In the genomic region with DNA sequence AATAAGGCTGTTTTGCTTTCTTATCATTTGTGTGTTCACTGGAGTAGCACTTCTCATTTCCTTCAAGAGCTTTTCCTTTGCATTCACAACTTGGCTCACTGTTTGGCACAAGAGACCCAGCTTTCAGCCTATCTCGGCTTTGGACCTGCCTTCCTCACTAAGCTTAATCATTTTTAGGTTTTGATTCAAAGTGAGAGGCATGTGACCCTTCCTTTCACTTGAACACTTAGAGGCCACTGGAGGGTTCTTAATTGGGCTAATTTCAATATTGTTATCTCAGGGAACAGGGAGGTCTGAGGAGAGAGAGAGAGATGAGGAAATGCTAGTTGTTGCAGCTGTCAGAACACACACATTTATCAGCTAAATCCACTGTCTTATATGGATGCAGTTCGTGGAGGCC, we compare ENCODE assay signal across 23 cellular contexts.
DNase-seq lines count a peak whose midpoint lies in the region; ATAC-seq, FAIRE-seq and TF ChIP-seq lines count a peak whose summit lies in the region.
"Had no signal": no experiment of that assay in that cellular context is flagged by ENCODE, and none has a peak within 500 bp of the region (broad histone marks: within the 10 kb centered on the region; RNA-seq: fewer than 3 reads in every experiment).

No MANE protein-coding gene starts in this region.

- no peak overlapping the region for H3K27ac Mint-ChIP-seq in activated CD4-positive, alpha-beta T cell treated with anti-CD3 and anti-CD28 coated beads for 36 hours
- H3K27ac Mint-ChIP-seq: WTC11 had no signal

- H3K4me3 ChIP-seq in left ventricle myocardium inferior, result no peak overlapping the region
- no peak overlapping the region for H3K4me3 ChIP-seq in body of pancreas
- no peak overlapping the region for H3K4me3 ChIP-seq in lung
- H3K4me3 ChIP-seq in upper lobe of left lung, result no peak overlapping the region
- H3K4me3 ChIP-seq in kidney (ENCODE audit: low read length in 2 of 2), result no peak overlapping the region
- H3K4me3 ChIP-seq in esophagus muscularis mucosa, result no peak overlapping the region
- H3K4me3 ChIP-seq: Peyer's patch, SJSA1, transverse colon had no signal

- no peak overlapping the region for H3K9ac ChIP-seq in kidney (ENCODE audit: low read length in 2 of 2)

- H3K36me3 ChIP-seq in left ventricle myocardium inferior (no peaks in the 10 kb centered on the region), body of pancreas (replicated peaks in 1 of 2; ENCODE audit: insufficient read depth in 1 of 2, low read depth in 2 of 2) (no peaks in the 10 kb centered on the region), lung (ENCODE audit: control insufficient read depth in 2 of 2, insufficient read depth in 2 of 2, low read length in 2 of 2) (no peaks in the 10 kb centered on the region), upper lobe of left lung (no peaks in the 10 kb centered on the region), kidney (ENCODE audit: control insufficient read depth in 1 of 2, insufficient read depth in 2 of 2, low read length in 2 of 2) (no peaks in the 10 kb centered on the region), esophagus muscularis mucosa (no peaks in the 10 kb centered on the region)
- H3K36me3 ChIP-seq: Peyer's patch, SJSA1, transverse colon had no signal

- WGBS in body of pancreas, 2 donors, result 9 to 12% methylated on average over 2 of the region's 2 CpGs
- WGBS in lung, 2 donors, result 26 to 55% methylated on average over 2 of the region's 2 CpGs
- WGBS in upper lobe of left lung, 2 donors, result 19 to 32% methylated on average over 2 of the region's 2 CpGs
- WGBS in esophagus muscularis mucosa, result 72% methylated on average over 2 of the region's 2 CpGs

- H3K4me3 Mint-ChIP-seq in activated CD4-positive, alpha-beta T cell treated with anti-CD3 and anti-CD28 coated beads for 36 hours, result no peak overlapping the region
- H3K4me3 Mint-ChIP-seq: brain, WTC11 had no signal

- CTCF ChIA-PET in activated CD4-positive, alpha-beta T cell treated with anti-CD3 and anti-CD28 coated beads for 36 hours (lab: Charles Lee), result no interaction called here

- no peaks in the 10 kb centered on the region for H3K27me3 Mint-ChIP-seq in activated CD4-positive, alpha-beta T cell treated with anti-CD3 and anti-CD28 coated beads for 36 hours
- H3K27me3 Mint-ChIP-seq: brain had no signal

- H3K4me1 Mint-ChIP-seq in activated CD4-positive, alpha-beta T cell treated with anti-CD3 and anti-CD28 coated beads for 36 hours, result no peaks in the 10 kb centered on the region

- peak in 1 of 4 donors; percentile 73 for TF ChIP-seq EP300 in upper lobe of left lung (IDR thresholded peaks at IDR 0.05)
- no peak for TF ChIP-seq EP300 in esophagus muscularis mucosa (IDR thresholded peaks at IDR 0.05)

- H3K27me3 ChIP-seq in left ventricle myocardium inferior (ENCODE audit: low read depth), result no peaks in the 10 kb centered on the region
- no peaks in the 10 kb centered on the region for H3K27me3 ChIP-seq in body of pancreas
- no peaks in the 10 kb centered on the region for H3K27me3 ChIP-seq in lung (ENCODE audit: control insufficient read depth, insufficient read depth)
- H3K27me3 ChIP-seq in upper lobe of left lung, result no peaks in the 10 kb centered on the region
- no peaks in the 10 kb centered on the region for H3K27me3 ChIP-seq in esophagus muscularis mucosa
- H3K27me3 ChIP-seq: Peyer's patch, SJSA1, transverse colon had no signal

- no peak for TF ChIP-seq CTCF in left ventricle myocardium inferior (IDR thresholded peaks at IDR 0.05; ENCODE audit: borderline replicate concordance)
- TF ChIP-seq CTCF in body of pancreas (IDR thresholded peaks at IDR 0.05), result no peak
- no peak for TF ChIP-seq CTCF in lung (IDR thresholded peaks at IDR 0.05; ENCODE audit: control extremely low read depth, extremely low read depth)
- TF ChIP-seq CTCF in upper lobe of left lung (IDR thresholded peaks at IDR 0.05), result no peak
- TF ChIP-seq CTCF in kidney (IDR thresholded peaks at IDR 0.05; ENCODE audit: borderline replicate concordance, extremely low read depth, insufficient read depth), result no peak
- TF ChIP-seq CTCF in esophagus muscularis mucosa (IDR thresholded peaks at IDR 0.05), result no peak

- H3K4me1 ChIP-seq in left ventricle myocardium inferior (peaks cover 21% of the 10 kb centered on the region), body of pancreas (peaks cover 23% of the 10 kb centered on the region), lung (ENCODE audit: control insufficient read depth in 2 of 2, insufficient read depth in 2 of 2, low read length in 2 of 2) (peaks cover 3 to 6% of the 10 kb centered on the region in 2 donors), upper lobe of left lung (peaks cover 14 to 30% (median 20%) of the 10 kb centered on the region in 4 donors), kidney (ENCODE audit: control insufficient read depth in 1 of 2, insufficient read depth in 1 of 2, low read depth in 1 of 2, low read length in 2 of 2) (peaks cover 0 to 2% of the 10 kb centered on the region in 2 donors), esophagus muscularis mucosa (peaks cover 5 to 15% (median 6%) of the 10 kb centered on the region in 4 donors)
- H3K4me1 ChIP-seq: Peyer's patch had no signal

- TF ChIP-seq POLR2A in body of pancreas (IDR thresholded peaks at IDR 0.05) (no peak), upper lobe of left lung (IDR thresholded peaks at IDR 0.05) (no peak), esophagus muscularis mucosa (IDR thresholded peaks at IDR 0.05; ENCODE audit: low read depth) (no peak)

- no peaks in the 10 kb centered on the region for H3K9me3 Mint-ChIP-seq in activated CD4-positive, alpha-beta T cell treated with anti-CD3 and anti-CD28 coated beads for 36 hours (ENCODE audit: low read depth)

- H3K27ac ChIP-seq in left ventricle myocardium inferior (replicated peaks) (peak overlapping the region; percentile 17), body of pancreas (peak overlapping the region in 3 of 4 donors; percentile 0 to 64 (median 58)), lung (ENCODE audit: low read depth in 1 of 2, low read length in 1 of 2) (peak overlapping the region in 1 of 2 donors; percentile 57), upper lobe of left lung (peak overlapping the region; percentile 36 to 63 (median 59)), kidney (ENCODE audit: low read depth in 2 of 2, low read length in 2 of 2) (peak overlapping the region in 1 of 2 donors; percentile 65), esophagus muscularis mucosa (replicated peaks in 1 of 4) (peak overlapping the region in 1 of 4 donors; percentile 3)
- H3K27ac ChIP-seq: Peyer's patch, SJSA1, transverse colon had no signal

- intact Hi-C loops in left ventricle myocardium inferior (cut with micrococcal nuclease), result no loop called here
- intact Hi-C loops in Right ventricle myocardium superior (cut with DNase I), result no loop called here
- intact Hi-C loops in body of pancreas (cut with DNase I), result no loop called here
- intact Hi-C loops in kidney (cut with DNase I), result no loop called here
- intact Hi-C loops in esophagus muscularis mucosa (cut with DNase I), result no loop called here
- intact Hi-C loops in activated CD4-positive, alpha-beta T cell treated with anti-CD3 and anti-CD28 coated beads for 36 hours (cut with DNase I, micrococcal nuclease), result no loop called here

- H3K36me3 Mint-ChIP-seq in activated CD4-positive, alpha-beta T cell treated with anti-CD3 and anti-CD28 coated beads for 36 hours (ENCODE audit: low read depth), result no peaks in the 10 kb centered on the region
- H3K36me3 Mint-ChIP-seq: brain, WTC11 had no signal

- DNase-seq in left ventricle myocardium inferior (no peak), Right ventricle myocardium superior (no peak), body of pancreas (peak in 1 of 4 donors; percentile 18), lung (ENCODE audit: low spot score) (peak; percentile 55), upper lobe of left lung (peak in 1 of 2 donors; percentile 65), kidney (no peak), esophagus muscularis mucosa (ENCODE audit: extremely low spot score) (no peak)
- no peak for DNase-seq in activated CD4-positive, alpha-beta T cell treated with anti-CD3 and anti-CD28 coated beads for 36 hours
- DNase-seq: activated CD4-positive, alpha-beta T cell treated with anti-CD3 and anti-CD28 coated beads, Interleukin-2, amount 50 U/mL, for 4 hours; activated CD8-positive, alpha-beta memory T cell treated with anti-CD3 and anti-CD28 coated beads, Interleukin-2, amount 50 U/mL, for 4 hours; C1 segment of cervical spinal cord; NCI-H1048; NCI-H2081 treated with DMSO at 0.1 percent for 48 hours; NCI-H524; Peyer's patch; stimulated activated CD4-positive, alpha-beta T cell treated with anti-CD3 and anti-CD28 coated beads, Interleukin-4, amount 100 ng/mL, for 24 hours; stimulated activated naive CD4-positive, alpha-beta T cell treated with Interleukin-2 at 50 U/mL for 16 hours; T-helper 2 cell; transverse colon had no signal

- POLR2A ChIA-PET in activated CD4-positive, alpha-beta T cell treated with anti-CD3 and anti-CD28 coated beads for 36 hours (lab: Charles Lee), result no interaction called here

- H3K9me3 ChIP-seq in left ventricle myocardium inferior (replicated peaks), result no peaks in the 10 kb centered on the region
- no peaks in the 10 kb centered on the region for H3K9me3 ChIP-seq in body of pancreas
- H3K9me3 ChIP-seq in lung (ENCODE audit: control insufficient read depth in 2 of 2, insufficient read depth in 1 of 2, low read length in 1 of 2), result no peaks in the 10 kb centered on the region
- H3K9me3 ChIP-seq in upper lobe of left lung, result no peaks in the 10 kb centered on the region
- no peaks in the 10 kb centered on the region for H3K9me3 ChIP-seq in kidney (ENCODE audit: control insufficient read depth in 1 of 2, low read length in 2 of 2)
- H3K9me3 ChIP-seq in esophagus muscularis mucosa, result no peaks in the 10 kb centered on the region
- H3K9me3 ChIP-seq: Peyer's patch, SJSA1, transverse colon had no signal

- no peak for ATAC-seq in Right ventricle myocardium superior (ENCODE audit: poor library complexity)
- ATAC-seq in body of pancreas, result peak; percentile 39
- ATAC-seq in lung (ENCODE audit: insufficient read depth, low FRiP score), result peak; percentile 63
- ATAC-seq in upper lobe of left lung (ENCODE audit: low FRiP score in 2 of 2), result peak; percentile 32 to 64
- ATAC-seq in activated CD4-positive, alpha-beta T cell treated with anti-CD3 and anti-CD28 coated beads for 36 hours, result no peak
- ATAC-seq: WTC11 had no signal

- FAIRE-seq in kidney (lab: Jason Lieb, UNC), result no peak
- FAIRE-seq: colon had no signal

Comparison
In these comparisons a context has a peak if more than half of its experiments do, and no peak if none do; other contexts are left out.
1. ATAC-seq: peak in body of pancreas (single experiment), lung (single experiment) and upper lobe of left lung (2 of 2); none in Right ventricle myocardium superior (single experiment) and activated CD4-positive, alpha-beta T cell treated with anti-CD3 and anti-CD28 coated beads for 36 hours (single experiment).